Comparison of ENCODE assay signal across 9 cellular contexts in the genomic region with DNA sequence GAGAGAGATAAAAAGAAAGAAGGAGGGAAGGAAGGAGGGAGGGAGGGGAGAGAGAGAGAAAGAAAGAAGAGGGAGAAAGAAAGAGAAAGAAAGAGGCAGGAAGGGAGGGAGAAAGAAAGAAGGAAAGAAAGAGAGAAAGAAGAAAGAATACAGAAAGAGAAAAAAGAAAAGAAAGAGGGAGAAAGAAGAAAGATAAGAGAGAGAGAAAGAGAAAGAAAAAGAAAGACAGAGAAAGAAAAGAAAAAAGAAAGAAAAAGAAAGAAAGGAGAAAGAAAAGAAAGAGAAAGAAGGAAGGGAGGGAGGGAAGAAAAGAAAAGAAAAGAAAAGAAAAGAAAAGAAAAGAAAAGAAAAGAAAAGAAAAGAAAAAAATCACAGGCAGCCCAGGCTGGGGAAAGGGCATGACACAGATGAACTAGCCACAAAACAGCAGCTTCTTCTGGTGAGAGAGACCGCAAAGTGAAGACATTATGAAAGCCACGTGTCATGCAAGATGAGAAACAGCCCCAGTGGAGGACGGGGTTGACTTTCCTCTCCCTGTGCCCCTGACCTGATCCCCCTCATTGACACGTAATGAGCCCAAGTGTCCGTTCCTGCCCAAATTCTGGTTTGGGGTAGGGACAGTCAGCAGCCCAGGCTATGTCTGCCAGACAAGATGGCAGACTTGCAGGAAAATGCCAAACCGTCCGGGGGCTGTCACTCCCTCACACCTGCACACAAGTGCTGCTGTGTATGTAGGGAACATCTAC.
DNase-seq lines count a peak whose midpoint lies in the region; ATAC-seq lines count a peak whose summit lies in the region.
"Had no signal": no experiment of that assay in that cellular context is flagged by ENCODE, and none has a peak within 500 bp of the region (broad histone marks: within the 10 kb centered on the region; RNA-seq: fewer than 3 reads in every experiment).

No MANE protein-coding gene starts in this region.

- peaks cover 15% of the 10 kb centered on the region for H3K36me3 Mint-ChIP-seq in stimulated activated effector memory CD8-positive, alpha-beta T cell treated with anti-CD3 and anti-CD28 coated beads, Interleukin-12 subunit alpha, Interleukin-12 subunit beta, amount 100 ng/mL, for 72 hours

- no peaks in the 10 kb centered on the region for H3K9me3 Mint-ChIP-seq in stimulated activated effector memory CD8-positive, alpha-beta T cell treated with anti-CD3 and anti-CD28 coated beads, Interleukin-12 subunit alpha, Interleukin-12 subunit beta, amount 100 ng/mL, for 72 hours

- peak overlapping the region; percentile 2 for H3K27ac Mint-ChIP-seq in stimulated activated effector memory CD8-positive, alpha-beta T cell treated with anti-CD3 and anti-CD28 coated beads, Interleukin-12 subunit alpha, Interleukin-12 subunit beta, amount 100 ng/mL, for 72 hours

- peak; percentile 39 for DNase-seq in SKM-1 (lab: John Stamatoyannopoulos, UW; ENCODE audit: unreplicated experiment)
- peak; percentile 42 for DNase-seq in activated naive CD4-positive, alpha-beta T cell treated with anti-CD3 and anti-CD28 coated beads, Interleukin-2, amount 50 U/mL, for 16 hours
- DNase-seq in stimulated activated effector memory CD8-positive, alpha-beta T cell treated with anti-CD3 and anti-CD28 coated beads, Interleukin-12 subunit alpha, Interleukin-12 subunit beta, amount 100 ng/mL, for 72 hours (ENCODE audit: low spot score in 2 of 2) = peak; percentile 27 to 65
- no peak for DNase-seq in NCI-H146 (lab: John Stamatoyannopoulos, UW)
- DNase-seq in HPDE6-E6E7 (ENCODE audit: extremely low spot score) = no peak
- DNase-seq: NCI-H1436 treated with DMSO at 0.1 percent for 48 hours had no signal

- ATAC-seq in GM19025 (IDR thresholded peaks at IDR 0.05; ENCODE audit: low read depth, unreplicated experiment) (peak; percentile 44), HG03159 (IDR thresholded peaks at IDR 0.05; ENCODE audit: unreplicated experiment) (no peak), GM21576 (IDR thresholded peaks at IDR 0.05; ENCODE audit: unreplicated experiment) (no peak)
- peak; percentile 81 for ATAC-seq in stimulated activated effector memory CD8-positive, alpha-beta T cell treated with anti-CD3 and anti-CD28 coated beads, Interleukin-12 subunit alpha, Interleukin-12 subunit beta, amount 100 ng/mL, for 72 hours

- H3K4me1 Mint-ChIP-seq in stimulated activated effector memory CD8-positive, alpha-beta T cell treated with anti-CD3 and anti-CD28 coated beads, Interleukin-12 subunit alpha, Interleukin-12 subunit beta, amount 100 ng/mL, for 72 hours = peaks cover 32% of the 10 kb centered on the region

- peak overlapping the region; percentile 48 for H3K4me3 Mint-ChIP-seq in stimulated activated effector memory CD8-positive, alpha-beta T cell treated with anti-CD3 and anti-CD28 coated beads, Interleukin-12 subunit alpha, Interleukin-12 subunit beta, amount 100 ng/mL, for 72 hours

Comparison
In these comparisons a context has a peak if more than half of its experiments do, and no peak if none do; other contexts are left out.
1. ATAC-seq: peak in GM19025 (single experiment) and stimulated activated effector memory CD8-positive, alpha-beta T cell treated with anti-CD3 and anti-CD28 coated beads, Interleukin-12 subunit alpha, Interleukin-12 subunit beta, amount 100 ng/mL, for 72 hours (single experiment); none in HG03159 (single experiment) and GM21576 (single experiment).
2. DNase-seq: peak in SKM-1 (single experiment), activated naive CD4-positive, alpha-beta T cell treated with anti-CD3 and anti-CD28 coated beads, Interleukin-2, amount 50 U/mL, for 16 hours (single experiment) and stimulated activated effector memory CD8-positive, alpha-beta T cell treated with anti-CD3 and anti-CD28 coated beads, Interleukin-12 subunit alpha, Interleukin-12 subunit beta, amount 100 ng/mL, for 72 hours (2 of 2); none in NCI-H146 (single experiment) and HPDE6-E6E7 (single experiment).